Comparison of ENCODE assay signal across 32 cellular contexts in the genomic region with DNA sequence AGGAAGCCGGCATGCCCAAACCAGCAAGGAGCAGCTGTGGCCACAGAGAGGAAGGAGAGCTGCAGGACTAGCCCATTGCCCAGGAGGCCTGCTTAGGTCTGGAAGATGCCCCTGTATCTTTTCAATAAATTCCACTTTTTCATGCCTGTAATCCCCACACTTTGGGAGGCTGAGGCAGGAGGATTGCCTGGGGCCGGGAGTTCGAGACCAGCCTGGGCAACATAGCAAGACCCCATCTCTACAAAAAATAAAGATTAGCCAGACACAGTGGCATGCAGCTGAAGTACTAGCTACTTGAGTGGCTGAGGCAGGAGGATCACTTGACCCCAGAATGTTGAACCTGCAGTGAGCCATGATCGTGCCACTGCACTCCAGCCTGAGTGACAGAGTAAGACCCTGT. TPM values are rescaled to one million over a fixed set of nuclear protein-coding genes. Genes with fewer than 3 reads are reported as not detected.
"Had no signal": no experiment of that assay in that cellular context is flagged by ENCODE, and none has a peak within 500 bp of the region (broad histone marks: within the 10 kb centered on the region; RNA-seq: fewer than 3 reads in every experiment).

No MANE protein-coding gene starts in this region.

- H3K4me1 ChIP-seq: neural progenitor cell, right lobe of liver had no signal

- H3K27ac ChIP-seq: left lung, lower lobe of right lung, neural progenitor cell, neutrophil, ovary, right atrium auricular region, right lobe of liver, tibial nerve, vagina had no signal

- ATAC-seq: left colon; left lung; lower lobe of right lung; naive thymus-derived CD8-positive, alpha-beta T cell; right lobe of liver; stimulated activated memory B cell treated with anti-CD40 and anti-IgM and Interleukin-4, amounts not matched to agents 10 μg/mL and 1 μg/mL and 100 μg/mL, for 72 hours; stimulated activated naive CD8-positive, alpha-beta T cell treated with anti-CD3 and anti-CD28 coated beads, Interleukin-15, amount 100 ng/mL, for 72 hours had no signal

- H3K27me3 Mint-ChIP-seq: naive thymus-derived CD8-positive, alpha-beta T cell; progenitor cell of endocrine pancreas; stimulated activated memory B cell treated with anti-CD40 and anti-IgM and Interleukin-4, amounts not matched to agents 10 μg/mL and 1 μg/mL and 100 μg/mL, for 72 hours; stimulated activated naive CD8-positive, alpha-beta T cell treated with anti-CD3 and anti-CD28 coated beads, Interleukin-15, amount 100 ng/mL, for 72 hours; type B pancreatic cell had no signal

- H3K4me3 ChIP-seq: left lung, lower lobe of right lung, neural progenitor cell, ovary, right atrium auricular region, right lobe of liver, smooth muscle cell, tibial nerve, vagina had no signal

- H3K9me3 ChIP-seq: neutrophil, right lobe of liver, vagina had no signal

- H3K4me2 ChIP-seq: neural progenitor cell, smooth muscle cell had no signal

- H3K27me3 ChIP-seq: left lung, neural progenitor cell, neutrophil, ovary, right atrium auricular region, right lobe of liver, tibial nerve, vagina had no signal

- H3K4me3 Mint-ChIP-seq: immature natural killer cell; naive thymus-derived CD8-positive, alpha-beta T cell; neural progenitor cell; stimulated activated memory B cell treated with anti-CD40 and anti-IgM and Interleukin-4, amounts not matched to agents 10 μg/mL and 1 μg/mL and 100 μg/mL, for 72 hours; stimulated activated naive CD8-positive, alpha-beta T cell treated with anti-CD3 and anti-CD28 coated beads, Interleukin-15, amount 100 ng/mL, for 72 hours; type B pancreatic cell had no signal

- H2AFZ ChIP-seq: neural progenitor cell had no signal

- DNase-seq: hypothalamus; immature natural killer cell; kidney; left colon; left lung; lower lobe of right lung; mammary epithelial cell; mesenchymal stem cell; naive thymus-derived CD8-positive, alpha-beta T cell; occipital lobe; ovary; stimulated activated CD4-positive, alpha-beta T cell treated with anti-CD3 and anti-CD28 coated beads, Interleukin-1b, Interleukin-23, amount 100 ng/mL, for 48 hours; stimulated activated CD4-positive, alpha-beta T cell treated with anti-CD3 and anti-CD28 coated beads, Interleukin-2, amount 100 ng/mL, for 48 hours; stimulated activated CD4-positive, alpha-beta T cell treated with anti-CD3 and anti-CD28 coated beads, Interleukin-4, amount 100 ng/mL, for 4 hours; stimulated activated CD8-positive, alpha-beta memory T cell treated with anti-CD3 and anti-CD28 coated beads, Interleukin-4, amount 100 ng/mL, for 48 hours; stimulated activated naive CD4-positive, alpha-beta T cell treated with Interleukin-2 at 50 U/mL for 16 hours; stimulated activated naive CD8-positive, alpha-beta T cell treated with anti-CD3 and anti-CD28 coated beads, Interleukin-15, amount 100 ng/mL, for 72 hours; substantia nigra had no signal

- H3K36me3 ChIP-seq: left lung, lower lobe of right lung, neural progenitor cell, neutrophil, ovary, right atrium auricular region, right lobe of liver, tibial nerve, vagina had no signal

- FAIRE-seq: islet of Langerhans, kidney had no signal

- H3K9me3 Mint-ChIP-seq: nephron; neural progenitor cell; stimulated activated memory B cell treated with anti-CD40 and anti-IgM and Interleukin-4, amounts not matched to agents 10 μg/mL and 1 μg/mL and 100 μg/mL, for 72 hours; stimulated activated naive CD8-positive, alpha-beta T cell treated with anti-CD3 and anti-CD28 coated beads, Interleukin-15, amount 100 ng/mL, for 72 hours; type B pancreatic cell had no signal

- H3K9ac ChIP-seq: neural progenitor cell had no signal

- H3K27ac Mint-ChIP-seq: neural progenitor cell; progenitor cell of endocrine pancreas; stimulated activated memory B cell treated with anti-CD40 and anti-IgM and Interleukin-4, amounts not matched to agents 10 μg/mL and 1 μg/mL and 100 μg/mL, for 72 hours; stimulated activated naive CD8-positive, alpha-beta T cell treated with anti-CD3 and anti-CD28 coated beads, Interleukin-15, amount 100 ng/mL, for 72 hours; type B pancreatic cell had no signal

- H3K36me3 Mint-ChIP-seq: immature natural killer cell; naive thymus-derived CD8-positive, alpha-beta T cell; neural progenitor cell; stimulated activated memory B cell treated with anti-CD40 and anti-IgM and Interleukin-4, amounts not matched to agents 10 μg/mL and 1 μg/mL and 100 μg/mL, for 72 hours; type B pancreatic cell had no signal

RNA-seq across cellular contexts. Expression of gene GFI1B, which starts 28.8 kb away (rescaled TPM):
- total RNA-seq: mammary epithelial cell, occipital lobe, ovary, pulmonary artery endothelial cell, renal cortical epithelial cell, smooth muscle cell, tibial nerve, vagina had no signal
